In genomic region chr9:7161469-7161868, GRCh38 we compare ENCODE assay signal across 32 cellular contexts.
"Had no signal": no experiment of that assay in that cellular context is flagged by ENCODE, and none has a peak within 500 bp of the region (broad histone marks: within the 10 kb centered on the region; RNA-seq: fewer than 3 reads in every experiment).

No MANE protein-coding gene starts in this region.

- H3K4me3 Mint-ChIP-seq: activated B cell treated with CpG ODN at 0.5 μM for 24 hours; activated CD8-positive, alpha-beta T cell treated with anti-CD3 and anti-CD28 coated beads for 36 hours; activated naive CD4-positive, alpha-beta T cell treated with anti-CD3 and anti-CD28 coated beads for 36 hours; activated naive CD4-positive, alpha-beta T cell treated with anti-CD3 and anti-CD28 coated beads, Interleukin-2, amount 50 U/mL, for 24 hours; activated naive CD8-positive, alpha-beta T cell treated with anti-CD3 and anti-CD28 coated beads for 36 hours; activated naive CD8-positive, alpha-beta T cell treated with anti-CD3 and anti-CD28 coated beads, Interleukin-2, amount 50 U/mL, for 24 hours; activated T-cell treated with anti-CD3 and anti-CD28 coated beads, Interleukin-2, amount 50 U/mL, for 4 hours; dendritic cell treated with granulocyte-macrophage colony-stimulating factor and Interleukin-4, amounts not matched to agents 40 ng/mL and 50 ng/mL, for 4 days; endodermal cell; T-cell; T-helper 1 cell treated with Interleukin-12 subunit alpha and Interleukin-12 subunit beta and Interleukin-4 antibody, amounts not matched to agents 30 μg/mL and 1 μg/mL, for 36 hours had no signal

- H3K4me1 ChIP-seq: adrenal gland, body of pancreas, foreskin keratinocyte had no signal

- H3K27me3 ChIP-seq: adrenal gland, body of pancreas, dorsolateral prefrontal cortex, foreskin keratinocyte, gastrocnemius medialis had no signal

- H3K9me3 ChIP-seq: adrenal gland, body of pancreas, gastrocnemius medialis had no signal

- H3K27ac Mint-ChIP-seq: activated B cell treated with CpG ODN at 0.5 μM for 24 hours; activated CD8-positive, alpha-beta T cell treated with anti-CD3 and anti-CD28 coated beads for 36 hours; activated naive CD4-positive, alpha-beta T cell treated with anti-CD3 and anti-CD28 coated beads for 36 hours; activated naive CD4-positive, alpha-beta T cell treated with anti-CD3 and anti-CD28 coated beads, Interleukin-2, amount 50 U/mL, for 24 hours; activated naive CD8-positive, alpha-beta T cell treated with anti-CD3 and anti-CD28 coated beads for 36 hours; activated naive CD8-positive, alpha-beta T cell treated with anti-CD3 and anti-CD28 coated beads, Interleukin-2, amount 50 U/mL, for 24 hours; activated T-helper 2 cell treated with anti-CD3 and anti-CD28 coated beads, Interferon-gamma antibody, Interleukin-2, Interleukin-4, amounts not matched to agents 10 μg/mL and 5 μg/mL and 100 μg/mL, durations not matched to agents 14 hours and 24 hours and 36 hours; dendritic cell treated with granulocyte-macrophage colony-stimulating factor and Interleukin-4, amounts not matched to agents 40 ng/mL and 50 ng/mL, for 4 days; endodermal cell; T-helper 1 cell treated with Interleukin-12 subunit alpha and Interleukin-12 subunit beta and Interleukin-4 antibody, amounts not matched to agents 30 μg/mL and 1 μg/mL, for 36 hours had no signal

- H3K27me3 Mint-ChIP-seq: activated B cell treated with CpG ODN at 0.5 μM for 24 hours; activated CD8-positive, alpha-beta T cell treated with anti-CD3 and anti-CD28 coated beads for 36 hours; activated naive CD4-positive, alpha-beta T cell treated with anti-CD3 and anti-CD28 coated beads, Interleukin-2, amount 50 U/mL, for 24 hours; activated naive CD8-positive, alpha-beta T cell treated with anti-CD3 and anti-CD28 coated beads for 36 hours; activated naive CD8-positive, alpha-beta T cell treated with anti-CD3 and anti-CD28 coated beads, Interleukin-2, amount 50 U/mL, for 24 hours; dendritic cell treated with granulocyte-macrophage colony-stimulating factor and Interleukin-4, amounts not matched to agents 40 ng/mL and 50 ng/mL, for 4 days; T-cell had no signal

- ATAC-seq: activated CD4-positive, CD25-positive, alpha-beta regulatory T cell treated with anti-CD3 and anti-CD28 coated beads, Interleukin-2, amount 50 U/mL, for 24 hours; activated CD8-positive, alpha-beta T cell treated with anti-CD3 and anti-CD28 coated beads for 36 hours; activated naive CD8-positive, alpha-beta T cell treated with anti-CD3 and anti-CD28 coated beads, Interleukin-2, amount 50 U/mL, for 24 hours; activated T-cell treated with anti-CD3 and anti-CD28 coated beads, Interleukin-2, amount 50 U/mL, for 4 hours; body of pancreas; esophagus mucosa; foreskin keratinocyte; gastrocnemius medialis; T-cell had no signal

- H3K9me3 Mint-ChIP-seq: activated B cell treated with CpG ODN at 0.5 μM for 24 hours; activated naive CD4-positive, alpha-beta T cell treated with anti-CD3 and anti-CD28 coated beads for 36 hours; activated naive CD4-positive, alpha-beta T cell treated with anti-CD3 and anti-CD28 coated beads, Interleukin-2, amount 50 U/mL, for 24 hours; activated naive CD8-positive, alpha-beta T cell treated with anti-CD3 and anti-CD28 coated beads for 36 hours; activated naive CD8-positive, alpha-beta T cell treated with anti-CD3 and anti-CD28 coated beads, Interleukin-2, amount 50 U/mL, for 24 hours; activated T-cell treated with anti-CD3 and anti-CD28 coated beads, Interleukin-2, amount 50 U/mL, for 4 hours; activated T-helper 2 cell treated with anti-CD3 and anti-CD28 coated beads, Interferon-gamma antibody, Interleukin-2, Interleukin-4, amounts not matched to agents 10 μg/mL and 5 μg/mL and 100 μg/mL, durations not matched to agents 14 hours and 24 hours and 36 hours; dendritic cell treated with granulocyte-macrophage colony-stimulating factor and Interleukin-4, amounts not matched to agents 40 ng/mL and 50 ng/mL, for 4 days; T-cell; T-helper 1 cell treated with Interleukin-12 subunit alpha and Interleukin-12 subunit beta and Interleukin-4 antibody, amounts not matched to agents 30 μg/mL and 1 μg/mL, for 36 hours had no signal

- H3K36me3 ChIP-seq: WERI-Rb-1 had no signal

- H3K4me3 ChIP-seq: adrenal gland, body of pancreas, coronary artery, dorsolateral prefrontal cortex, gastrocnemius medialis had no signal

- H3K27ac ChIP-seq: adrenal gland, body of pancreas, coronary artery, dorsolateral prefrontal cortex, foreskin keratinocyte, gastrocnemius medialis, WERI-Rb-1 had no signal

- DNase-seq: activated B cell treated with CpG ODN at 0.5 μM for 24 hours; activated CD4-positive, alpha-beta T cell treated with anti-CD3 and anti-CD28 coated beads for 48 hours; activated CD4-positive, alpha-beta T cell treated with anti-CD3 and anti-CD28 coated beads, Interleukin-2, amount 50 U/mL, for 1 hour; activated CD4-positive, alpha-beta T cell treated with anti-CD3 and anti-CD28 coated beads, Interleukin-2, amount 50 U/mL, for 48 hours; activated CD8-positive, alpha-beta memory T cell treated with anti-CD3 and anti-CD28 coated beads for 24 hours; activated CD8-positive, alpha-beta T cell treated with anti-CD3 and anti-CD28 coated beads for 36 hours; activated effector memory CD4-positive, alpha-beta T cell treated with anti-CD3 and anti-CD28 coated beads, Interleukin-2, amount 50 U/mL, for 16 hours; activated naive CD4-positive, alpha-beta T cell treated with anti-CD3 and anti-CD28 coated beads for 36 hours; activated naive CD8-positive, alpha-beta T cell treated with anti-CD3 and anti-CD28 coated beads for 36 hours; activated naive CD8-positive, alpha-beta T cell treated with anti-CD3 and anti-CD28 coated beads, Interleukin-2, amount 50 U/mL, for 24 hours; activated T-cell treated with anti-CD3 and anti-CD28 coated beads, Interleukin-2, amount 50 U/mL, for 4 hours; adrenal gland; amygdala; aorta; body of pancreas; central memory CD4-positive, alpha-beta T cell; dorsolateral prefrontal cortex; effector memory CD4-positive, alpha-beta T cell; endodermal cell; foreskin keratinocyte; gastrocnemius medialis; SW 1271; T-cell; T-helper 9 cell; WERI-Rb-1 had no signal
